ENCODE assay signal across 16 cellular contexts in genomic region chr16:77227745-77228144, GRCh38. TPM values are rescaled to one million over a fixed set of nuclear protein-coding genes. Genes with fewer than 3 reads are reported as not detected.
DNase-seq lines count a peak whose midpoint lies in the region; ATAC-seq and TF ChIP-seq lines count a peak whose summit lies in the region.
"Had no signal": no experiment of that assay in that cellular context is flagged by ENCODE, and none has a peak within 500 bp of the region (broad histone marks: within the 10 kb centered on the region; RNA-seq: fewer than 3 reads in every experiment).

No MANE protein-coding gene starts in this region.

- ATAC-seq in HG02588 (IDR thresholded peaks at IDR 0.05; ENCODE audit: unreplicated experiment) (peak; percentile 93), HG03378 (IDR thresholded peaks at IDR 0.05; ENCODE audit: unreplicated experiment) (peak; percentile 94), right lobe of liver (no peak)
- ATAC-seq: psoas muscle had no signal

- TF ChIP-seq POLR2A in right lobe of liver (IDR thresholded peaks at IDR 0.05): no peak

- no peaks in the 10 kb centered on the region for H3K9me3 ChIP-seq in right lobe of liver
- H3K9me3 ChIP-seq: MG63, psoas muscle, SK-N-SH had no signal

- H3K27ac ChIP-seq in right lobe of liver: no peak overlapping the region
- H3K27ac ChIP-seq: psoas muscle had no signal

- intact Hi-C loops in right lobe of liver (cut with DNase I): no loop called here

- TF ChIP-seq CTCF in right lobe of liver (IDR thresholded peaks at IDR 0.05): no peak

- no peaks in the 10 kb centered on the region for H3K4me1 ChIP-seq in right lobe of liver
- H3K4me1 ChIP-seq: psoas muscle had no signal

- no peak overlapping the region for H3K4me3 ChIP-seq in right lobe of liver
- H3K4me3 ChIP-seq: MG63, psoas muscle had no signal

- DNase-seq in stimulated activated CD4-positive, alpha-beta T cell treated with anti-CD3 and anti-CD28 coated beads, Interleukin-15, amount 100 ng/mL, for 24 hours: peak; percentile 4
- DNase-seq in stimulated activated CD4-positive, alpha-beta T cell treated with anti-CD3 and anti-CD28 coated beads, Interleukin-12 subunit alpha, Interleukin-12 subunit beta, amount 100 ng/mL, for 4 hours: no peak
- no peak for DNase-seq in right lobe of liver
- DNase-seq in mesenteric fat pad (ENCODE audit: low spot score): no peak
- DNase-seq in stimulated activated CD4-positive, alpha-beta T cell treated with anti-CD3 and anti-CD28 coated beads, Interleukin-4, amount 100 ng/mL, for 24 hours: no peak
- no peak for DNase-seq in NCI-H128 (lab: John Stamatoyannopoulos, UW; ENCODE audit: unreplicated experiment)
- DNase-seq: DMS79; effector CD8-positive, alpha-beta T cell; GOT3; islet precursor cell; MG63; NCI-H2171 treated with DMSO at 0.1 percent for 48 hours; psoas muscle; SK-N-SH had no signal

- WGBS in right lobe of liver (ENCODE audit: insufficient coverage, low coverage, low lambda C conversion rate, missing lambda C conversion rate): 65% methylated on average over 4 of the region's 5 CpGs

- no peaks in the 10 kb centered on the region for H3K36me3 ChIP-seq in right lobe of liver
- H3K36me3 ChIP-seq: MG63 had no signal

- H3K27me3 ChIP-seq in right lobe of liver: no peaks in the 10 kb centered on the region
- H3K27me3 ChIP-seq: MG63 had no signal

RNA-seq across cellular contexts. Expression of gene SYCE1L, which starts 28.5 kb away (rescaled TPM):
- total RNA-seq in right lobe of liver: 1 to 10 TPM in 5 of 6 experiments, not detected in 1; 1.1 to 2.2 (median 1.4) TPM
- total RNA-seq in mesenteric fat pad: 1.3 TPM

RNA-seq across cellular contexts. Expression of gene MON1B, which starts 36.8 kb away (rescaled TPM):
- 10 to 100 TPM; 16.6 to 30.1 (median 27.3) TPM for total RNA-seq in right lobe of liver
- 43.9 TPM for total RNA-seq in mesenteric fat pad

Comparison
In these comparisons a context has a peak if more than half of its experiments do, and no peak if none do; other contexts are left out.
1. ATAC-seq: peak in HG02588 (single experiment) and HG03378 (single experiment); none in right lobe of liver (0 of 4).